Comparison of ENCODE assay signal across 23 cellular contexts in the genomic region with DNA sequence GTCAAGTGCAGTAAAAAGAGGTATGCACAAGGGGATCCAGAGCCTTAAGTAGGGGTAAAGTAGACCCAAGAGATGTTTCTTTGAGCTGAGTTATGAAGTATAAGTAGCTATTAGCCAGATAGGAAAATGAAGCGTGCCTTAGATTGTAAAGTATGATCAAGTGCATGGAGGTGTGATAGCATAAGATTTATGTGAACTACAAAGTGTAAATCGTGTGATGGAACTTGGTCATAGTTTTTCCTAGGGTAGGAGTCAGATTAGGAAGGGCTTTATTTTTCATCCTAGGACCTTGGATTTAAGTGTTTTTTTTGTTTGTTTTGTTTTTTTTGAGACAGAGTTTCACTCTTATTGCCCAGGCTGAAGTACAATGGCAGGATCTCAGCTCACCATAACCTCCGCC.
"Had no signal": no experiment of that assay in that cellular context is flagged by ENCODE, and none has a peak within 500 bp of the region (broad histone marks: within the 10 kb centered on the region; RNA-seq: fewer than 3 reads in every experiment).

No MANE protein-coding gene starts in this region.

- H3K9me3 Mint-ChIP-seq: activated CD4-positive, alpha-beta T cell treated with anti-CD3 and anti-CD28 coated beads, Interleukin-2, amount 10 ng/mL, durations not matched to agents 7 days and 5 days; activated naive CD4-positive, alpha-beta T cell treated with anti-CD3 and anti-CD28 coated beads, Interleukin-2, amount 50 U/mL, for 72 hours; dendritic cell treated with granulocyte-macrophage colony-stimulating factor and Interleukin-4, amounts not matched to agents 40 ng/mL and 50 ng/mL, for 4 days; naive B cell had no signal

- ATAC-seq: activated naive CD4-positive, alpha-beta T cell treated with anti-CD3 and anti-CD28 coated beads, Interleukin-2, amount 50 U/mL, for 72 hours; heart right ventricle; mucosa of descending colon; pancreas; right lobe of liver had no signal

- H3K27ac Mint-ChIP-seq: activated CD4-positive, alpha-beta T cell treated with anti-CD3 and anti-CD28 coated beads, Interleukin-2, amount 10 ng/mL, durations not matched to agents 7 days and 5 days; dendritic cell treated with granulocyte-macrophage colony-stimulating factor and Interleukin-4, amounts not matched to agents 40 ng/mL and 50 ng/mL, for 4 days had no signal

- DNase-seq: activated CD4-positive, alpha-beta T cell treated with anti-CD3 and anti-CD28 coated beads, Interleukin-2, amount 10 ng/mL, durations not matched to agents 7 days and 5 days; activated CD8-positive, alpha-beta memory T cell treated with anti-CD3 and anti-CD28 coated beads, Interleukin-2, amount 50 U/mL, for 4 hours; activated effector memory CD4-positive, alpha-beta T cell treated with anti-CD3 and anti-CD28 coated beads, Interleukin-2, amount 50 U/mL, for 16 hours; activated T-cell treated with anti-CD3 and anti-CD28 coated beads, Interleukin-2, amount 50 U/mL, for 48 hours; adrenal gland; effector CD8-positive, alpha-beta T cell; esophagus squamous epithelium; heart right ventricle; left ventricle myocardium inferior; mucosa of descending colon; naive B cell; right lobe of liver; small intestine; stimulated activated CD4-positive, alpha-beta T cell treated with anti-CD3 and anti-CD28 coated beads, Interleukin-15, amount 100 ng/mL, for 24 hours; stimulated activated CD4-positive, alpha-beta T cell treated with anti-CD3 and anti-CD28 coated beads, Interleukin-2, amount 100 ng/mL, for 48 hours; stomach; testis had no signal

- H3K36me3 ChIP-seq: adrenal gland, left ventricle myocardium inferior, pancreas, right lobe of liver had no signal

- H3K27ac ChIP-seq: adrenal gland, esophagus squamous epithelium, heart right ventricle, left ventricle myocardium inferior, pancreas, right lobe of liver, stomach, testis had no signal

- H3K9me3 ChIP-seq: adrenal gland, esophagus squamous epithelium, heart right ventricle, left ventricle myocardium inferior, mucosa of descending colon, pancreas, right lobe of liver, stomach, testis had no signal

- H3K4me1 ChIP-seq: right lobe of liver had no signal

- H3K4me3 ChIP-seq: adrenal gland, esophagus squamous epithelium, heart right ventricle, left ventricle myocardium inferior, mucosa of descending colon, pancreas, right lobe of liver, stomach, testis had no signal

- H3K27me3 ChIP-seq: adrenal gland, esophagus squamous epithelium, heart right ventricle, pancreas, right lobe of liver, stomach, testis had no signal

- FAIRE-seq: astrocyte, bronchial epithelial cell, endothelial cell of umbilical vein, pancreas, small intestine had no signal

- H3K27me3 Mint-ChIP-seq: activated CD4-positive, alpha-beta T cell treated with anti-CD3 and anti-CD28 coated beads, Interleukin-2, amount 10 ng/mL, durations not matched to agents 7 days and 5 days; dendritic cell treated with granulocyte-macrophage colony-stimulating factor and Interleukin-4, amounts not matched to agents 40 ng/mL and 50 ng/mL, for 4 days; naive B cell had no signal

- H3K4me3 Mint-ChIP-seq: activated CD4-positive, alpha-beta T cell treated with anti-CD3 and anti-CD28 coated beads, Interleukin-2, amount 10 ng/mL, durations not matched to agents 7 days and 5 days; dendritic cell treated with granulocyte-macrophage colony-stimulating factor and Interleukin-4, amounts not matched to agents 40 ng/mL and 50 ng/mL, for 4 days; naive B cell had no signal

- H3K36me3 Mint-ChIP-seq: activated naive CD4-positive, alpha-beta T cell treated with anti-CD3 and anti-CD28 coated beads, Interleukin-2, amount 50 U/mL, for 72 hours; naive B cell had no signal
